30 cellular contexts compared by ENCODE assay signal in the genomic region with DNA sequence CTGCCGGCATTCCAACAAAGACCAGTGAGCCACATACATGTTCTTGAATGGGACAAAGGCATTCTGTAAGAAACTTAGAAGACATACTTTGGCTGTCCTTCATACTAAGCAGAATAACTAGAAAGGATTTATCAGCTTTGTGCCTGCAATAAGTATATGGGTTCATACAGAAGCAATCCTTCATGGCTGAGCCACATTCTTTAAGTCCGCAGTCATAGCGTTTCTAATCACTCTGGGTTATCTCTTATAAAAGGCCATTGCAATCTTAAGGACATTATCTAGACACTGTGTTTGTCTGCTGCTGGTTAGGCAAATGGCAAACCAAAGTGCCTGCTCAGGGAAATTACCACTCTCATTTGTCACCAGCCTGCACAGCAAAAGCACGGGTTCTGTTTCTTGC.
"Had no signal": no experiment of that assay in that cellular context is flagged by ENCODE, and none has a peak within 500 bp of the region (broad histone marks: within the 10 kb centered on the region; RNA-seq: fewer than 3 reads in every experiment).

No MANE protein-coding gene starts in this region.

- H3K36me3 ChIP-seq: adrenal gland, ascending aorta, brain microvascular endothelial cell, breast epithelium, cardiac muscle cell had no signal

- H3K27ac ChIP-seq: adrenal gland, ascending aorta, body of pancreas, brain microvascular endothelial cell, breast epithelium, cardiac muscle cell had no signal

- H3K4me3 ChIP-seq: adrenal gland, ascending aorta, body of pancreas, breast epithelium, cardiac muscle cell had no signal

- H3K4me1 ChIP-seq: adrenal gland, ascending aorta, body of pancreas, breast epithelium had no signal

- H3K27me3 ChIP-seq: adrenal gland, ascending aorta, body of pancreas, brain microvascular endothelial cell, breast epithelium, cardiac muscle cell had no signal

- DNase-seq: activated effector memory CD4-positive, alpha-beta T cell treated with anti-CD3 and anti-CD28 coated beads, Interleukin-2, amount 50 U/mL, for 16 hours; activated effector memory CD4-positive, alpha-beta T cell treated with Interleukin-2 at 50 U/mL for 16 hours; activated gamma-delta T cell; activated gamma-delta T cell treated with Interleukin-2 at 50 U/mL for 16 hours; activated naive CD4-positive, alpha-beta T cell; activated naive CD4-positive, alpha-beta T cell treated with anti-CD3 and anti-CD28 coated beads for 36 hours; activated naive CD4-positive, alpha-beta T cell treated with anti-CD3 and anti-CD28 coated beads, Interleukin-2, amount 10 ng/mL, durations not matched to agents 7 days and 5 days; activated naive CD4-positive, alpha-beta T cell treated with anti-CD3 and anti-CD28 coated beads, Interleukin-2, amount 50 U/mL, for 16 hours; activated naive CD4-positive, alpha-beta T cell treated with Interleukin-2 at 50 U/mL for 16 hours; activated naive CD8-positive, alpha-beta T cell treated with anti-CD3 and anti-CD28 coated beads for 36 hours; activated naive CD8-positive, alpha-beta T cell treated with anti-CD3 and anti-CD28 coated beads, Interleukin-2, amount 10 ng/mL, durations not matched to agents 7 days and 5 days; activated naive CD8-positive, alpha-beta T cell treated with anti-CD3 and anti-CD28 coated beads, Interleukin-2, amount 50 U/mL, for 24 hours; activated T-cell treated with anti-CD3 and anti-CD28 coated beads, Interleukin-2, amount 50 U/mL, for 1 hour; activated T-cell treated with anti-CD3 and anti-CD28 coated beads, Interleukin-2, amount 50 U/mL, for 24 hours; activated T-cell treated with anti-CD3 and anti-CD28 coated beads, Interleukin-2, amount 50 U/mL, for 4 hours; activated T-cell treated with anti-CD3 and anti-CD28 coated beads, Interleukin-2, amount 50 U/mL, for 48 hours; activated T-cell treated with anti-CD3 and anti-CD28 coated beads, Interleukin-2, amount 50 U/mL, for 72 hours; adrenal gland; amniotic stem cell; amygdala; anterior cingulate cortex; aorta; body of pancreas; brain microvascular endothelial cell; caudate nucleus; central memory CD4-positive, alpha-beta T cell; cerebellar nuclear complex had no signal

- H3K9me3 ChIP-seq: adrenal gland, ascending aorta, body of pancreas had no signal
